Comparison of ENCODE assay signal across 26 cellular contexts in genomic region chr17:58039975-58040374, GRCh38.
"Had no signal": no experiment of that assay in that cellular context is flagged by ENCODE, and none has a peak within 500 bp of the region (broad histone marks: within the 10 kb centered on the region; RNA-seq: fewer than 3 reads in every experiment).

No MANE protein-coding gene starts in this region.

- H3K27ac ChIP-seq: ascending aorta, body of pancreas had no signal

- DNase-seq: activated CD4-positive, alpha-beta T cell treated with anti-CD3 and anti-CD28 coated beads for 1 hour; activated CD4-positive, alpha-beta T cell treated with anti-CD3 and anti-CD28 coated beads, Interleukin-2, amount 10 ng/mL, durations not matched to agents 24 days and 14 days; activated CD4-positive, alpha-beta T cell treated with anti-CD3 and anti-CD28 coated beads, Interleukin-2, amount 50 U/mL, for 48 hours; activated CD8-positive, alpha-beta memory T cell treated with anti-CD3 and anti-CD28 coated beads, Interleukin-2, amount 10 ng/mL, durations not matched to agents 7 days and 5 days; activated effector memory CD4-positive, alpha-beta T cell treated with anti-CD3 and anti-CD28 coated beads, Interleukin-2, amount 50 U/mL, for 16 hours; activated naive CD4-positive, alpha-beta T cell treated with Interleukin-2 at 50 U/mL for 16 hours; activated naive CD8-positive, alpha-beta T cell treated with anti-CD3 and anti-CD28 coated beads, Interleukin-2, amount 50 U/mL, for 24 hours; activated T-cell treated with anti-CD3 and anti-CD28 coated beads, Interleukin-2, amount 50 U/mL, for 24 hours; amniotic stem cell; body of pancreas; cerebellar nuclear complex; KG1; NCI-H1048; NCI-H1417; NCI-H1930; NCI-H2171; NCI-H2227 treated with DMSO at 0.1 percent for 48 hours; NCI-H526; NCI-H82; SIG-M5; T-helper 17 cell; T-helper 9 cell had no signal

- H3K4me1 ChIP-seq: ascending aorta had no signal

- ATAC-seq: activated CD8-positive, alpha-beta memory T cell treated with anti-CD3 and anti-CD28 coated beads, Interleukin-2, amount 10 ng/mL, durations not matched to agents 7 days and 5 days; activated naive CD4-positive, alpha-beta T cell treated with anti-CD3 and anti-CD28 coated beads, Interleukin-2, amount 50 U/mL, for 72 hours; activated naive CD8-positive, alpha-beta T cell treated with anti-CD3 and anti-CD28 coated beads, Interleukin-2, amount 50 U/mL, for 24 hours; body of pancreas; T-helper 17 cell; WTC11 had no signal

- H3K36me3 ChIP-seq: ascending aorta had no signal

- H3K4me3 ChIP-seq: ascending aorta, body of pancreas had no signal

- H3K9me3 ChIP-seq: ascending aorta, body of pancreas had no signal

- H3K27me3 ChIP-seq: ascending aorta, body of pancreas had no signal

- FAIRE-seq: RCC 7860 had no signal
